ENCODE assay signal across 14 cellular contexts in genomic region chr17:18986541-18987229, GRCh38. TPM values are rescaled to one million over a fixed set of nuclear protein-coding genes. Genes with fewer than 3 reads are reported as not detected.
"Had no signal": no experiment of that assay in that cellular context is flagged by ENCODE, and none has a peak within 500 bp of the region (broad histone marks: within the 10 kb centered on the region; RNA-seq: fewer than 3 reads in every experiment).

No MANE protein-coding gene starts in this region.

- H3K27ac Mint-ChIP-seq: activated naive CD4-positive, alpha-beta T cell treated with anti-CD3 and anti-CD28 coated beads, Interleukin-2, amount 50 U/mL, for 72 hours had no signal

- H3K9me3 Mint-ChIP-seq: activated naive CD4-positive, alpha-beta T cell treated with anti-CD3 and anti-CD28 coated beads, Interleukin-2, amount 50 U/mL, for 72 hours had no signal

- H3K9me3 ChIP-seq: left lung, ovary, tibial artery, vagina had no signal

- H3K4me3 ChIP-seq: left lung, ovary, tibial artery, vagina had no signal

- H3K36me3 Mint-ChIP-seq: activated naive CD4-positive, alpha-beta T cell treated with anti-CD3 and anti-CD28 coated beads, Interleukin-2, amount 50 U/mL, for 72 hours had no signal

- ATAC-seq: activated naive CD4-positive, alpha-beta T cell treated with anti-CD3 and anti-CD28 coated beads, Interleukin-2, amount 50 U/mL, for 72 hours; left lung had no signal

- H3K36me3 ChIP-seq: ovary, vagina had no signal

- H3K27ac ChIP-seq: left lung, ovary, tibial artery, vagina had no signal

- H3K27me3 ChIP-seq: left lung, ovary, tibial artery, vagina had no signal

- H3K4me1 ChIP-seq: tibial artery had no signal

- DNase-seq: activated T-cell treated with anti-CD3 and anti-CD28 coated beads for 4 hours; anterior cingulate cortex; mesenchymal stem cell; ovary; stimulated activated CD4-positive, alpha-beta T cell treated with anti-CD3 and anti-CD28 coated beads, Interleukin-4, amount 100 ng/mL, for 1 hour; SW 1271; tibial artery had no signal

RNA-seq across cellular contexts. Expression of gene FAM83G, which starts 17.9 kb away (rescaled TPM):
- polyA plus RNA-seq: neural cell had no signal

RNA-seq across cellular contexts. Expression of gene SLC5A10, which starts 34.7 kb away (rescaled TPM):
- total RNA-seq: activated naive CD4-positive, alpha-beta T cell treated with anti-CD3 and anti-CD28 coated beads, Interleukin-2, amount 50 U/mL, for 72 hours; fibroblast of lung; frontal cortex; left lung; vagina had no signal
- polyA plus RNA-seq: fibroblast of lung, keratinocyte, neural cell had no signal
